In genomic region chr2:61235716-61236115, GRCh38 we compare ENCODE assay signal across 18 cellular contexts.
DNase-seq lines count a peak whose midpoint lies in the region; ATAC-seq, FAIRE-seq and TF ChIP-seq lines count a peak whose summit lies in the region.
"Had no signal": no experiment of that assay in that cellular context is flagged by ENCODE, and none has a peak within 500 bp of the region (broad histone marks: within the 10 kb centered on the region; RNA-seq: fewer than 3 reads in every experiment).

No MANE protein-coding gene starts in this region.

- no peaks in the 10 kb centered on the region for H3K9me3 Mint-ChIP-seq in activated T-cell treated with anti-CD3 and anti-CD28 coated beads, Interleukin-2, amount 50 U/mL, for 24 hours
- no peaks in the 10 kb centered on the region for H3K9me3 Mint-ChIP-seq in activated T-cell treated with anti-CD3 and anti-CD28 coated beads, Interleukin-2, amount 50 U/mL, for 4 hours
- H3K9me3 Mint-ChIP-seq in mesothelial cell of epicardium: peaks cover 5% of the 10 kb centered on the region
- H3K9me3 Mint-ChIP-seq: CD4-positive, CD25-positive, alpha-beta regulatory T cell; CD8-positive, alpha-beta T cell; HFFc6 had no signal

- TF ChIP-seq CTCF in mesothelial cell of epicardium (IDR thresholded peaks at IDR 0.05; ENCODE audit: unreplicated experiment): no peak

- peaks cover 17% of the 10 kb centered on the region for H3K4me1 Mint-ChIP-seq in activated T-cell treated with anti-CD3 and anti-CD28 coated beads, Interleukin-2, amount 50 U/mL, for 24 hours (ENCODE audit: low read depth)
- peaks cover 12% of the 10 kb centered on the region for H3K4me1 Mint-ChIP-seq in activated T-cell treated with anti-CD3 and anti-CD28 coated beads, Interleukin-2, amount 50 U/mL, for 4 hours (ENCODE audit: low read depth)
- peaks cover 5% of the 10 kb centered on the region for H3K4me1 Mint-ChIP-seq in mesothelial cell of epicardium

- no peaks in the 10 kb centered on the region for H3K27me3 Mint-ChIP-seq in activated T-cell treated with anti-CD3 and anti-CD28 coated beads, Interleukin-2, amount 50 U/mL, for 24 hours
- H3K27me3 Mint-ChIP-seq in activated T-cell treated with anti-CD3 and anti-CD28 coated beads, Interleukin-2, amount 50 U/mL, for 4 hours (ENCODE audit: low read depth): no peaks in the 10 kb centered on the region
- no peaks in the 10 kb centered on the region for H3K27me3 Mint-ChIP-seq in mesothelial cell of epicardium (ENCODE audit: low read depth)
- H3K27me3 Mint-ChIP-seq: B cell; CD4-positive, CD25-positive, alpha-beta regulatory T cell had no signal

- peak; percentile 58 for FAIRE-seq in TTC549 (lab: Jason Lieb, UNC)
- FAIRE-seq: GM12892, H54 had no signal

- no peak for ATAC-seq in activated T-cell treated with anti-CD3 and anti-CD28 coated beads, Interleukin-2, amount 50 U/mL, for 4 hours
- no peak for ATAC-seq in left lobe of liver
- ATAC-seq: CD8-positive, alpha-beta T cell had no signal

- no peak for DNase-seq in activated T-cell treated with anti-CD3 and anti-CD28 coated beads, Interleukin-2, amount 50 U/mL, for 24 hours
- DNase-seq in activated T-cell treated with anti-CD3 and anti-CD28 coated beads, Interleukin-2, amount 50 U/mL, for 4 hours: no peak
- DNase-seq in dermis blood vessel endothelial cell (peak; percentile 30), mesothelial cell of epicardium (ENCODE audit: low spot score in 2 of 2, unreplicated experiment in 2 of 2) (no peak), 8988T (no peak), left lobe of liver (ENCODE audit: low spot score) (no peak)
- no peak for DNase-seq in activated CD8-positive, alpha-beta memory T cell treated with anti-CD3 and anti-CD28 coated beads for 24 hours
- DNase-seq: Caco-2; CD4-positive, CD25-positive, alpha-beta regulatory T cell; CD8-positive, alpha-beta T cell; DMS153; DND-41; GOT3; HFFc6 had no signal

- peaks cover 69% of the 10 kb centered on the region for H3K36me3 Mint-ChIP-seq in activated T-cell treated with anti-CD3 and anti-CD28 coated beads, Interleukin-2, amount 50 U/mL, for 24 hours (ENCODE audit: low read depth)
- peaks cover 33% of the 10 kb centered on the region for H3K36me3 Mint-ChIP-seq in activated T-cell treated with anti-CD3 and anti-CD28 coated beads, Interleukin-2, amount 50 U/mL, for 4 hours (ENCODE audit: insufficient read depth)
- peaks cover 38% of the 10 kb centered on the region for H3K36me3 Mint-ChIP-seq in mesothelial cell of epicardium

- peak overlapping the region; percentile 66 for H3K27ac Mint-ChIP-seq in activated T-cell treated with anti-CD3 and anti-CD28 coated beads, Interleukin-2, amount 50 U/mL, for 24 hours
- peak overlapping the region; percentile 14 for H3K27ac Mint-ChIP-seq in mesothelial cell of epicardium
- H3K27ac Mint-ChIP-seq: B cell; CD4-positive, CD25-positive, alpha-beta regulatory T cell; CD8-positive, alpha-beta T cell; HFFc6 had no signal

- H3K4me3 Mint-ChIP-seq in activated T-cell treated with anti-CD3 and anti-CD28 coated beads, Interleukin-2, amount 50 U/mL, for 24 hours: no peak overlapping the region
- no peak overlapping the region for H3K4me3 Mint-ChIP-seq in activated T-cell treated with anti-CD3 and anti-CD28 coated beads, Interleukin-2, amount 50 U/mL, for 4 hours
- no peak overlapping the region for H3K4me3 Mint-ChIP-seq in mesothelial cell of epicardium
- H3K4me3 Mint-ChIP-seq: B cell; CD4-positive, CD25-positive, alpha-beta regulatory T cell; CD8-positive, alpha-beta T cell; HFFc6 had no signal
